Comparison of ENCODE assay signal across 1 cellular context in the genomic region with DNA sequence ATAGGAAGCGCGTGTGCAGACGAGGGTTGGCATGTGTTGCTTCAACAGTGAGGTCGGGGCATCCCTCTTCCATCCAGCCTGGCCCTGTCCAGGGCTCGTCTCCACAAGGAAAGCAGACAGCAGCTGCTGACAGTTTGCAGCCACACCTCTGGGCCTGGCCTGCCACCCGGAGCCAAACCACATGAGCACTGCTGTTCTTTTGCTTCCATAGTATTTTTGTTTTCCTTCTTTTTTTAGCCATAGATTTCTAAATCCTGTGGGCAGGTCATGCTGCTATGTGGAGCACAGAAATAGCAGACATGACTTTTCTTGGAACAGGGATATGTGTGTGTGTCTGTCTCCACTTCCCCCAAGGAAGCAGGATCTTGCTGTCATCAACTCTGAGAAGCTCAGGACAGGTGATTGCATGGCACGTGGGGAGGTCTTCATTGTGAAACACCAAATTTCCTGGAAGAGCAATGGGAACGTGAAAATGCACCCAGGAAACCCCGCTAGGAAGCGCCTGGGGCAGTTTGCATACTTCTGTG.
TF ChIP-seq lines count a peak whose summit lies in the region.

No MANE protein-coding gene starts in this region.

TF ChIP-seq in H1, 55 proteins besides CTCF, POLR2A, EP300 and RAD21:
- TF ChIP-seq HDAC6 (IDR thresholded peaks at IDR 0.05; ENCODE audit: low read depth, low read length) = no peak
- TF ChIP-seq ASH2L (IDR thresholded peaks at IDR 0.05; ENCODE audit: low read length) = no peak
- TF ChIP-seq CEBPB (IDR thresholded peaks at IDR 0.05; ENCODE audit: low read depth, low read length) = no peak
- no peak for TF ChIP-seq JUND (IDR thresholded peaks at IDR 0.05; ENCODE audit: low read length)
